ENCODE assay signal across 8 cellular contexts in the genomic region with DNA sequence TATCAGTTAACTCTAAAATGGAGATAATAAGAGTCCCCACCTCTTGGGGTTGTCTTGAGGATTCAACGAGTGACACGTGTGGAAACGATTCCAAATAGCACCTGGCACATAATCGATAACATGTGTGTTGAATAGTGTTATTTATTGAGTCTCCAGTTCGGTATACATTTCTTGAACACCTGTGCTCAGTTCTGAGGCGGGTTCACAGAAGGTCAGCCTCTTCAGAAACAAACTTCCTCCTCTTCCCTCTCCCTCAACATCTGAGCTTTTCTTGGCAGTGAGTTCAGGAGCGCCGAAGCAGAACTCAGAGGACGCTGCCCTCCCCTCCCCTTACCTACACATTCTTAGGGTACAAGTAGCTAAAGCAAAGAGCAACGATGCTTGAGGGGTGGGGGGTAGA. TPM values are rescaled to one million over a fixed set of nuclear protein-coding genes. Genes with fewer than 3 reads are reported as not detected.
A peak's percentile ranks its signal among the peaks of the same experiment; 100 is the strongest.
DNase-seq lines count a peak whose midpoint lies in the region; ATAC-seq and TF ChIP-seq lines count a peak whose summit lies in the region.

No MANE protein-coding gene starts in this region.

- no peaks in the 10 kb centered on the region for H3K27me3 Mint-ChIP-seq in activated CD4-positive, alpha-beta T cell treated with anti-CD3 and anti-CD28 coated beads, Interleukin-2, amount 10 ng/mL, durations not matched to agents 24 days and 14 days
- H3K27me3 Mint-ChIP-seq in activated T-helper 17 cell treated with anti-CD3 and anti-CD28 coated beads, Interleukin-2, amount 50 U/mL, for 72 hours, result no peaks in the 10 kb centered on the region

- no peak overlapping the region for H3K27ac ChIP-seq in thoracic aorta

- peaks cover 8% of the 10 kb centered on the region for H3K4me1 Mint-ChIP-seq in activated CD4-positive, alpha-beta T cell treated with anti-CD3 and anti-CD28 coated beads, Interleukin-2, amount 10 ng/mL, durations not matched to agents 24 days and 14 days
- H3K4me1 Mint-ChIP-seq in activated T-helper 17 cell treated with anti-CD3 and anti-CD28 coated beads, Interleukin-2, amount 50 U/mL, for 72 hours, result peaks cover 5% of the 10 kb centered on the region

- no peaks in the 10 kb centered on the region for H3K9me3 ChIP-seq in thoracic aorta

- peaks cover 0 to 7% of the 10 kb centered on the region in 2 donors for H3K4me1 ChIP-seq in thoracic aorta (ENCODE audit: control insufficient read depth in 1 of 2, low read depth in 2 of 2)

- H3K9me3 Mint-ChIP-seq in activated CD4-positive, alpha-beta T cell treated with anti-CD3 and anti-CD28 coated beads, Interleukin-2, amount 10 ng/mL, durations not matched to agents 24 days and 14 days, result no peaks in the 10 kb centered on the region
- no peaks in the 10 kb centered on the region for H3K9me3 Mint-ChIP-seq in activated T-helper 17 cell treated with anti-CD3 and anti-CD28 coated beads, Interleukin-2, amount 50 U/mL, for 72 hours

- POLR2A ChIA-PET in GM10248 (lab: Yijun Ruan, JAX), result no interaction called here

- no peak for TF ChIP-seq CTCF in kidney epithelial cell (IDR thresholded peaks at IDR 0.05; ENCODE audit: insufficient read depth, low read length, poor library complexity, severe bottlenecking)
- TF ChIP-seq CTCF in thoracic aorta (IDR thresholded peaks at IDR 0.05), result no peak
- no peak for TF ChIP-seq CTCF in GM10248 (IDR thresholded peaks at IDR 0.05; ENCODE audit: control extremely low read depth, extremely low read depth, low read depth, missing control alignments)

- peak overlapping the region; percentile 87 for H3K4me3 Mint-ChIP-seq in activated CD4-positive, alpha-beta T cell treated with anti-CD3 and anti-CD28 coated beads, Interleukin-2, amount 10 ng/mL, durations not matched to agents 24 days and 14 days
- peak overlapping the region; percentile 81 for H3K4me3 Mint-ChIP-seq in activated T-helper 17 cell treated with anti-CD3 and anti-CD28 coated beads, Interleukin-2, amount 50 U/mL, for 72 hours

- TF ChIP-seq POLR2A in GM18505 (IDR thresholded peaks at IDR 0.05; ENCODE audit: borderline replicate concordance, extremely low read depth, insufficient read depth, insufficient read length), result no peak

- peak overlapping the region; percentile 77 for H3K27ac Mint-ChIP-seq in activated CD4-positive, alpha-beta T cell treated with anti-CD3 and anti-CD28 coated beads, Interleukin-2, amount 10 ng/mL, durations not matched to agents 24 days and 14 days
- peak overlapping the region; percentile 81 for H3K27ac Mint-ChIP-seq in activated T-helper 17 cell treated with anti-CD3 and anti-CD28 coated beads, Interleukin-2, amount 50 U/mL, for 72 hours

- no peak for ATAC-seq in activated T-helper 17 cell treated with anti-CD3 and anti-CD28 coated beads, Interleukin-2, amount 50 U/mL, for 72 hours (replicated peaks)
- ATAC-seq in thoracic aorta (ENCODE audit: insufficient number of reproducible peaks, low FRiP score, low read depth) (no peak), GM18505 (IDR thresholded peaks at IDR 0.05; ENCODE audit: unreplicated experiment) (no peak)

- H3K36me3 ChIP-seq in kidney epithelial cell (ENCODE audit: control insufficient read depth, insufficient read depth, low read length) (no peaks in the 10 kb centered on the region), thoracic aorta (no peaks in the 10 kb centered on the region)

- H3K27me3 ChIP-seq in kidney epithelial cell (ENCODE audit: control insufficient read depth, insufficient read depth, low read length), result no peaks in the 10 kb centered on the region
- no peaks in the 10 kb centered on the region for H3K27me3 ChIP-seq in thoracic aorta (replicated peaks; ENCODE audit: insufficient read depth)

- H3K4me3 ChIP-seq in kidney epithelial cell (ENCODE audit: low read depth, low read length) (peak overlapping the region; percentile 46), thoracic aorta (peak overlapping the region; percentile 81)

- no peak for DNase-seq in activated CD4-positive, alpha-beta T cell treated with anti-CD3 and anti-CD28 coated beads, Interleukin-2, amount 10 ng/mL, durations not matched to agents 24 days and 14 days
- DNase-seq in activated CD4-positive, alpha-beta T cell treated with anti-CD3 and anti-CD28 coated beads for 4 hours, result no peak
- DNase-seq in kidney epithelial cell (ENCODE audit: low read depth), result no peak
- no peak for DNase-seq in thoracic aorta (ENCODE audit: low spot score)
- no peak for DNase-seq in GM10248 (ENCODE audit: extremely low spot score)
- no peak for DNase-seq in NK-92 treated with Interleukin-12 subunit alpha and Interleukin-12 subunit beta, amount 100 ng/mL, for 24 hours (lab: John Stamatoyannopoulos, UW)

- intact Hi-C loops in activated CD4-positive, alpha-beta T cell treated with anti-CD3 and anti-CD28 coated beads, Interleukin-2, amount 10 ng/mL, durations not matched to agents 24 days and 14 days (cut with micrococcal nuclease), result loop anchor here (5.0 to 10.0 kb wide), 2 partner anchors 650 to 1607 kb away; a partner anchor contains a TSS

- CTCF ChIA-PET in GM10248 (lab: Yijun Ruan, JAX), result interaction anchor here (1.2 kb wide), 2 partner anchors 11 to 28 kb away, joined by 3 to 4 read pairs; no protein-coding TSS in a partner anchor

- H3K36me3 Mint-ChIP-seq in activated CD4-positive, alpha-beta T cell treated with anti-CD3 and anti-CD28 coated beads, Interleukin-2, amount 10 ng/mL, durations not matched to agents 24 days and 14 days (ENCODE audit: low read depth), result peaks cover 6% of the 10 kb centered on the region
- H3K36me3 Mint-ChIP-seq in activated T-helper 17 cell treated with anti-CD3 and anti-CD28 coated beads, Interleukin-2, amount 50 U/mL, for 72 hours (ENCODE audit: low read depth), result peaks cover 19% of the 10 kb centered on the region

RNA-seq across cellular contexts. Expression of a gene that starts 0.9 kb away (rescaled TPM):
- total RNA-seq in activated CD4-positive, alpha-beta T cell treated with anti-CD3 and anti-CD28 coated beads, Interleukin-2, amount 10 ng/mL, durations not matched to agents 24 days and 14 days, result 207 and 222 TPM in 2 replicates
- 100 to 1,000 TPM in 1 of 2 donors, 10 to 100 TPM in 1; 89.1 to 178 TPM for total RNA-seq in activated T-helper 17 cell treated with anti-CD3 and anti-CD28 coated beads, Interleukin-2, amount 50 U/mL, for 72 hours
- total RNA-seq in kidney epithelial cell (40.6 and 74.7 TPM in 2 replicates), thoracic aorta (100 to 1,000 TPM in 1 of 2 donors, 10 to 100 TPM in 1; 47.8 to 102 TPM)
